ENCODE assay signal across 24 cellular contexts in the genomic region with DNA sequence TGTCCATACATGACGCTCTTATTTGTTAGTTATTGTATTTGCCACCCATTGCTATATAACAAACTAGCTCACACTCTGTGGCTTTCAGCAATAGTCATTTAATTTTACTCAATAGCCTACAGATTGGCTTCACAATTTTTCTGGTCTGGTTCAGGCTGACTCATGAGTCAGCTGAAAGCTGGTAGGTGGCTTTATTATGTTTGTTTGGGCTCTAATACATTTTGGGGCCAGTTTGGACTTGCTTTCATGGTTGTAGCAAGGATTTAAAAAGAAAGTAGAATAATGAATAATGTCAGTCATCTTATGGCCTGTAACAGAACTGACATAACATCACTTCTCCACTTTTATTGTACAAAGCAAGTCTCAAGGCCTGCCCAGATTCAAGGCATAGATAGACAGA.
"Had no signal": no experiment of that assay in that cellular context is flagged by ENCODE, and none has a peak within 500 bp of the region (broad histone marks: within the 10 kb centered on the region; RNA-seq: fewer than 3 reads in every experiment).

No MANE protein-coding gene starts in this region.

- H3K9me3 ChIP-seq: colonic mucosa, left ventricle myocardium inferior, lower lobe of right lung, pancreas, prostate gland, testis, tibial nerve, upper lobe of right lung, vagina had no signal

- ATAC-seq: left cardiac atrium; lower lobe of right lung; pancreas; sciatic nerve; stimulated activated naive B cell treated with anti-CD40 and anti-IgM and Interleukin-4, amounts not matched to agents 10 μg/mL and 1 μg/mL and 100 μg/mL, for 72 hours; stimulated activated naive CD8-positive, alpha-beta T cell treated with anti-CD3 and anti-CD28 coated beads, Interleukin-15, amount 100 ng/mL, for 72 hours; upper lobe of right lung had no signal

- H3K4me1 ChIP-seq: colonic mucosa, left ventricle myocardium inferior, lower lobe of right lung, pancreas, prostate gland, spleen, testis, tibial nerve, upper lobe of right lung, vagina had no signal

- H3K36me3 ChIP-seq: colonic mucosa, left ventricle myocardium inferior, lower lobe of right lung, pancreas, prostate gland, spleen, tibial nerve, upper lobe of right lung, vagina had no signal

- H3K79me2 ChIP-seq: hepatocyte had no signal

- H3K27ac ChIP-seq: colonic mucosa, hepatocyte, left ventricle myocardium inferior, lower lobe of right lung, pancreas, prostate gland, spleen, testis, tibial nerve, upper lobe of right lung, vagina had no signal

- H2AFZ ChIP-seq: hepatocyte had no signal

- DNase-seq: colonic mucosa; dermis blood vessel endothelial cell; head of caudate nucleus; kidney; left cardiac atrium; left ventricle myocardium inferior; lower lobe of right lung; mesendoderm; naive B cell; occipital lobe; pancreas; spleen; stimulated activated CD4-positive, alpha-beta T cell treated with anti-CD3 and anti-CD28 coated beads, Interleukin-15, amount 100 ng/mL, for 24 hours; stimulated activated CD4-positive, alpha-beta T cell treated with anti-CD3 and anti-CD28 coated beads, Interleukin-1b, Interleukin-23, amount 100 ng/mL, for 48 hours; stimulated activated CD4-positive, alpha-beta T cell treated with anti-CD3 and anti-CD28 coated beads, Interleukin-4, amount 100 ng/mL, for 4 hours; stimulated activated naive B cell treated with anti-CD40 and anti-IgM and Interleukin-4, amounts not matched to agents 10 μg/mL and 1 μg/mL and 100 μg/mL, for 72 hours; stimulated activated naive CD8-positive, alpha-beta T cell treated with anti-CD3 and anti-CD28 coated beads, Interleukin-15, amount 100 ng/mL, for 72 hours; testis; upper lobe of right lung had no signal

- H3K4me2 ChIP-seq: hepatocyte had no signal

- H3K4me3 ChIP-seq: colonic mucosa, hepatocyte, left ventricle myocardium inferior, lower lobe of right lung, pancreas, prostate gland, spleen, testis, tibial nerve, upper lobe of right lung, vagina had no signal

- H3K27me3 ChIP-seq: colonic mucosa, hepatocyte, pancreas, spleen, testis, tibial nerve, upper lobe of right lung, vagina had no signal
